14 cellular contexts compared by ENCODE assay signal in the genomic region with DNA sequence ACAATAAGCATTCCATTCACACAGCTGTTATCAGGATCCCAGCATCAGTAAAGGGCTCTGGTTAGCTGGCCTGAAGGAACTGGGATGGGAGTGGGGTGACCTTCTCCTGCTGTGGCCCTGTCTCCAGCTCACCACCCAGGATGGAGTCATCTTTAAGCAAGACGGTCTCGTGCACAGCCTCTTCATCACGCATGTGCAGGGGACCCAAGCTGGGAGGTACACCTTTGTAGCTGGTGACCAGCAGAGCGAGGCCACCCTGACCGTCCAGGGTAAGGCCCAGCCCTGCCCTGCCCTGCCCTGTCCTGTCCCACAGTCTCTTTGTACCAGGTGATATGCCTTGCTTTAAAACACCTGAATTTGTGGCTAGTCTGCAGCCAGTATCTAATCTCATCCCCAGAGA. TPM values are rescaled to one million over a fixed set of nuclear protein-coding genes. Genes with fewer than 3 reads are reported as not detected.
"Had no signal": no experiment of that assay in that cellular context is flagged by ENCODE, and none has a peak within 500 bp of the region (broad histone marks: within the 10 kb centered on the region; RNA-seq: fewer than 3 reads in every experiment).

No MANE protein-coding gene starts in this region.

- H3K9me3 Mint-ChIP-seq: activated B cell treated with CpG ODN at 0.5 μM for 24 hours; activated T-cell treated with anti-CD3 and anti-CD28 coated beads, Interleukin-2, amount 50 U/mL, for 4 hours; mesothelial cell of epicardium had no signal

- H3K79me2 ChIP-seq: parathyroid adenoma had no signal

- FAIRE-seq: astrocyte had no signal

- H3K4me1 ChIP-seq: gastrocnemius medialis, parathyroid adenoma, tibial nerve had no signal

- H2AFZ ChIP-seq: parathyroid adenoma had no signal

- H3K9ac ChIP-seq: parathyroid adenoma had no signal

- H3K27ac Mint-ChIP-seq: activated B cell treated with CpG ODN at 0.5 μM for 24 hours, mesothelial cell of epicardium had no signal

- H3K36me3 ChIP-seq: gastrocnemius medialis, tibial nerve had no signal

- H3K36me3 Mint-ChIP-seq: mesothelial cell of epicardium had no signal

- H3K27ac ChIP-seq: coronary artery, gastrocnemius medialis, parathyroid adenoma, SK-N-MC, skin epidermis, tibial nerve had no signal

- H3K27me3 ChIP-seq: gastrocnemius medialis, tibial nerve had no signal

- DNase-seq: activated B cell treated with CpG ODN at 0.5 μM for 24 hours; activated naive CD4-positive, alpha-beta T cell; activated T-cell treated with anti-CD3 and anti-CD28 coated beads, Interleukin-2, amount 50 U/mL, for 4 hours; effector CD4-positive, alpha-beta T cell; gastrocnemius medialis; T-helper 1 cell had no signal

- H3K9me3 ChIP-seq: gastrocnemius medialis, tibial nerve had no signal

- H3K4me1 Mint-ChIP-seq: activated B cell treated with CpG ODN at 0.5 μM for 24 hours, mesothelial cell of epicardium had no signal

- ATAC-seq: activated T-cell treated with anti-CD3 and anti-CD28 coated beads, Interleukin-2, amount 50 U/mL, for 4 hours; gastrocnemius medialis had no signal

- H3K4me3 Mint-ChIP-seq: activated B cell treated with CpG ODN at 0.5 μM for 24 hours; activated T-cell treated with anti-CD3 and anti-CD28 coated beads, Interleukin-2, amount 50 U/mL, for 4 hours; mesothelial cell of epicardium had no signal

- H3K4me3 ChIP-seq: coronary artery, gastrocnemius medialis, SK-N-MC, skin epidermis, tibial nerve had no signal

RNA-seq across cellular contexts. Expression of a gene that starts 24.3 kb away (rescaled TPM):
- total RNA-seq: activated B cell treated with CpG ODN at 0.5 μM for 24 hours; activated T-cell treated with anti-CD3 and anti-CD28 coated beads, Interleukin-2, amount 50 U/mL, for 4 hours; tibial nerve had no signal
- polyA plus RNA-seq: fibroblast of lung had no signal
